ENCODE assay signal across 13 cellular contexts in the genomic region with DNA sequence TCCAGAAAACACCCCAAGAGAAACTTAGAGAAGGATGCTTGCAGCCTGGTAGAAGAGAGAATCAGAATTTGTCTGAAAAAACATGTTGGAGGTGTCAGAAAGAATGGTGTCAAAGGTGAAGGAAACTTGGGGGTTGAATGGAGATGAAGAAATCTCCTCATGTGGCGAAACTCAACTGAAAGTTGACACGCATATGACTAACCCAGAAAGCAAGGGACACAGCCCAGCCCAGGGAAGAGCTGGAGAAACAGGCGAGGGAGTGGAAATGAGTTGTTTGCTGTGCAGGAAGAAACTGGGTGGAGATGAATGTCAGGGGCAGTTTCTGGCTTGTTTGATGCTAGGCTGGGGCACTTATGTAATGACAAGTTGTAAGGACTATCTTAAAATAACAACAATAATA. TPM values are rescaled to one million over a fixed set of nuclear protein-coding genes. Genes with fewer than 3 reads are reported as not detected.
DNase-seq lines count a peak whose midpoint lies in the region; ATAC-seq and TF ChIP-seq lines count a peak whose summit lies in the region.
"Had no signal": no experiment of that assay in that cellular context is flagged by ENCODE, and none has a peak within 500 bp of the region (broad histone marks: within the 10 kb centered on the region; RNA-seq: fewer than 3 reads in every experiment).

No MANE protein-coding gene starts in this region.

- H3K9me3 Mint-ChIP-seq in activated CD8-positive, alpha-beta memory T cell treated with anti-CD3 and anti-CD28 coated beads, Interleukin-2, amount 10 ng/mL, durations not matched to agents 7 days and 5 days (ENCODE audit: low read depth) = no peaks in the 10 kb centered on the region

- peaks cover 5% of the 10 kb centered on the region for H3K36me3 Mint-ChIP-seq in activated CD8-positive, alpha-beta memory T cell treated with anti-CD3 and anti-CD28 coated beads, Interleukin-2, amount 10 ng/mL, durations not matched to agents 7 days and 5 days

- TF ChIP-seq CTCF in PC-3 (conservative IDR thresholded peaks at IDR 0.05; ENCODE audit: low read depth, low read length) = no peak

- H3K9me3 ChIP-seq in PC-3 (ENCODE audit: low read length) = no peaks in the 10 kb centered on the region
- H3K9me3 ChIP-seq: right atrium auricular region had no signal

- H3K27ac ChIP-seq in PC-3 (ENCODE audit: low read length) = no peak overlapping the region
- H3K27ac ChIP-seq: brain microvascular endothelial cell, right atrium auricular region had no signal

- H2AFZ ChIP-seq in PC-3 (ENCODE audit: low read length) = no peak overlapping the region

- H3K4me1 ChIP-seq in PC-3 (ENCODE audit: insufficient read depth, low read length) = peaks cover 18% of the 10 kb centered on the region
- H3K4me1 ChIP-seq: right atrium auricular region had no signal

- CTCF ChIA-PET in activated CD8-positive, alpha-beta memory T cell treated with anti-CD3 and anti-CD28 coated beads, Interleukin-2, amount 10 ng/mL, durations not matched to agents 7 days and 5 days (lab: Charles Lee) = interaction anchor here (0.7 to 2.2 kb wide), 9 partner anchors 11 to 100 kb away, joined by 3 to 6 read pairs (median 3); no protein-coding TSS in a partner anchor
- CTCF ChIA-PET in PC-3 (lab: Charles Lee) = no interaction called here

- intact Hi-C loops in PC-3 (cut with micrococcal nuclease) = no loop called here

- no peaks in the 10 kb centered on the region for H3K79me2 ChIP-seq in PC-3 (ENCODE audit: low read length)

- no peaks in the 10 kb centered on the region for H3K9me2 ChIP-seq in PC-3 (replicated peaks; ENCODE audit: low read length)

- no peaks in the 10 kb centered on the region for H3K36me3 ChIP-seq in PC-3 (ENCODE audit: low read depth, low read length)
- H3K36me3 ChIP-seq: brain microvascular endothelial cell, right atrium auricular region had no signal

- H4K20me1 ChIP-seq in PC-3 (ENCODE audit: low read length) = no peaks in the 10 kb centered on the region

- no peak overlapping the region for H3K9ac ChIP-seq in PC-3 (ENCODE audit: low read length)

- no TSS peak for BruUV-seq in PC-3 (replicated peaks; lab: Mats Ljungman, UMichigan)

- no peaks in the 10 kb centered on the region for H3F3A ChIP-seq in PC-3 (ENCODE audit: low read length, unreplicated experiment)

- ATAC-seq in activated CD8-positive, alpha-beta memory T cell treated with anti-CD3 and anti-CD28 coated beads, Interleukin-2, amount 10 ng/mL, durations not matched to agents 7 days and 5 days = no peak
- ATAC-seq in PC-3 = no peak

- peaks cover 5% of the 10 kb centered on the region for H3K27me3 Mint-ChIP-seq in activated CD8-positive, alpha-beta memory T cell treated with anti-CD3 and anti-CD28 coated beads, Interleukin-2, amount 10 ng/mL, durations not matched to agents 7 days and 5 days

- H3K4me3 ChIP-seq in PC-3 (ENCODE audit: low read length) = no peak overlapping the region
- H3K4me3 ChIP-seq: right atrium auricular region had no signal

- H3K27ac Mint-ChIP-seq in activated CD8-positive, alpha-beta memory T cell treated with anti-CD3 and anti-CD28 coated beads, Interleukin-2, amount 10 ng/mL, durations not matched to agents 7 days and 5 days = peak overlapping the region; percentile 32

- no peak overlapping the region for H3K4me3 Mint-ChIP-seq in activated CD8-positive, alpha-beta memory T cell treated with anti-CD3 and anti-CD28 coated beads, Interleukin-2, amount 10 ng/mL, durations not matched to agents 7 days and 5 days

- DNase-seq in activated CD8-positive, alpha-beta memory T cell treated with anti-CD3 and anti-CD28 coated beads, Interleukin-2, amount 10 ng/mL, durations not matched to agents 7 days and 5 days = no peak
- no peak for DNase-seq in activated CD8-positive, alpha-beta memory T cell treated with anti-CD3 and anti-CD28 coated beads, Interleukin-2, amount 50 U/mL, for 48 hours
- DNase-seq in PC-3 (peak; percentile 38), fibroblast of gingiva (ENCODE audit: low read depth) (peak; percentile 41), stromal cell of bone marrow (ENCODE audit: low read depth) (peak; percentile 52), NCI-H1105 treated with DMSO at 0.1 percent for 48 hours (lab: John Stamatoyannopoulos, UW) (no peak), NCI-H2081 (lab: John Stamatoyannopoulos, UW) (no peak)
- no peak for DNase-seq in stimulated activated naive CD4-positive, alpha-beta T cell (lab: John Stamatoyannopoulos, UW)
- DNase-seq: activated CD8-positive, alpha-beta memory T cell treated with anti-CD3 and anti-CD28 coated beads for 24 hours; brain microvascular endothelial cell; mesendoderm; NCI-H226 had no signal

- H3K4me2 ChIP-seq in PC-3 (ENCODE audit: low read length) = no peak overlapping the region

- H3K27me3 ChIP-seq in PC-3 (ENCODE audit: low read length) = no peaks in the 10 kb centered on the region
- H3K27me3 ChIP-seq: brain microvascular endothelial cell, right atrium auricular region had no signal

- H3K4me1 Mint-ChIP-seq in activated CD8-positive, alpha-beta memory T cell treated with anti-CD3 and anti-CD28 coated beads, Interleukin-2, amount 10 ng/mL, durations not matched to agents 7 days and 5 days = peaks cover 60% of the 10 kb centered on the region

- POLR2A ChIA-PET in PC-3 (lab: Charles Lee; ENCODE audit: unreplicated experiment) = no interaction called here

RNA-seq across cellular contexts. Expression of gene MAP3K8, which starts 57.2 kb away (rescaled TPM):
- 10 to 100 TPM; 54.5 to 56.8 TPM for total RNA-seq in activated CD8-positive, alpha-beta memory T cell treated with anti-CD3 and anti-CD28 coated beads, Interleukin-2, amount 10 ng/mL, durations not matched to agents 7 days and 5 days
- 4.9 and 6.5 TPM in 2 replicates for total RNA-seq in PC-3 (2014; rRNA removed)

Comparison
In these comparisons a context has a peak if more than half of its experiments do, and no peak if none do; other contexts are left out.
1. DNase-seq: peak in PC-3 (single experiment), fibroblast of gingiva (single experiment) and stromal cell of bone marrow (single experiment); none in activated CD8-positive, alpha-beta memory T cell treated with anti-CD3 and anti-CD28 coated beads, Interleukin-2, amount 10 ng/mL, durations not matched to agents 7 days and 5 days (single experiment), activated CD8-positive, alpha-beta memory T cell treated with anti-CD3 and anti-CD28 coated beads, Interleukin-2, amount 50 U/mL, for 48 hours (single experiment), stimulated activated naive CD4-positive, alpha-beta T cell (0 of 6), NCI-H1105 treated with DMSO at 0.1 percent for 48 hours (single experiment) and NCI-H2081 (0 of 2).